ENCODE assay signal across 26 cellular contexts in genomic region chr6:38375341-38375740, GRCh38.
"Had no signal": no experiment of that assay in that cellular context is flagged by ENCODE, and none has a peak within 500 bp of the region (broad histone marks: within the 10 kb centered on the region; RNA-seq: fewer than 3 reads in every experiment).

No MANE protein-coding gene starts in this region.

- H3K4me1 Mint-ChIP-seq: stimulated activated effector memory CD8-positive, alpha-beta T cell treated with anti-CD3 and anti-CD28 coated beads, Interleukin-12 subunit alpha, Interleukin-12 subunit beta, amount 100 ng/mL, for 72 hours had no signal

- DNase-seq: colonic mucosa; effector CD8-positive, alpha-beta T cell; endodermal cell; foreskin keratinocyte; glutamatergic neuron; heart right ventricle; hippocampal formation; islet precursor cell; left ventricle myocardium superior; lower lobe of right lung; mucosa of descending colon; naive B cell; right lobe of liver; stimulated activated CD4-positive, alpha-beta T cell treated with anti-CD3 and anti-CD28 coated beads, Interleukin-2, amount 100 ng/mL, for 24 hours; stimulated activated CD4-positive, alpha-beta T cell treated with anti-CD3 and anti-CD28 coated beads, Interleukin-4, amount 100 ng/mL, for 24 hours; stimulated activated naive CD4-positive, alpha-beta T cell treated with Interleukin-2 at 50 U/mL for 16 hours; substantia nigra; testis; tibial artery had no signal

- H3K4me3 Mint-ChIP-seq: dendritic cell treated with granulocyte-macrophage colony-stimulating factor and Interleukin-4, amounts not matched to agents 40 ng/mL and 50 ng/mL, for 4 days; endodermal cell; naive B cell; natural killer cell treated with Interleukin-12 subunit alpha and Interleukin-12 subunit beta and Interleukin-15 and Interleukin-18, amount 100 ng/mL, for 72 hours; neural crest cell; stimulated activated effector memory CD8-positive, alpha-beta T cell treated with anti-CD3 and anti-CD28 coated beads, Interleukin-12 subunit alpha, Interleukin-12 subunit beta, amount 100 ng/mL, for 72 hours; type B pancreatic cell had no signal

- H3K36me3 Mint-ChIP-seq: naive B cell; natural killer cell treated with Interleukin-12 subunit alpha and Interleukin-12 subunit beta and Interleukin-15 and Interleukin-18, amount 100 ng/mL, for 72 hours; stimulated activated effector memory CD8-positive, alpha-beta T cell treated with anti-CD3 and anti-CD28 coated beads, Interleukin-12 subunit alpha, Interleukin-12 subunit beta, amount 100 ng/mL, for 72 hours; type B pancreatic cell had no signal

- H3K27ac Mint-ChIP-seq: dendritic cell treated with granulocyte-macrophage colony-stimulating factor and Interleukin-4, amounts not matched to agents 40 ng/mL and 50 ng/mL, for 4 days; endodermal cell; natural killer cell treated with Interleukin-12 subunit alpha and Interleukin-12 subunit beta and Interleukin-15 and Interleukin-18, amount 100 ng/mL, for 72 hours; progenitor cell of endocrine pancreas; stimulated activated effector memory CD8-positive, alpha-beta T cell treated with anti-CD3 and anti-CD28 coated beads, Interleukin-12 subunit alpha, Interleukin-12 subunit beta, amount 100 ng/mL, for 72 hours; type B pancreatic cell had no signal

- H3K27me3 Mint-ChIP-seq: dendritic cell treated with granulocyte-macrophage colony-stimulating factor and Interleukin-4, amounts not matched to agents 40 ng/mL and 50 ng/mL, for 4 days; naive B cell; natural killer cell treated with Interleukin-12 subunit alpha and Interleukin-12 subunit beta and Interleukin-15 and Interleukin-18, amount 100 ng/mL, for 72 hours; progenitor cell of endocrine pancreas; type B pancreatic cell had no signal

- ATAC-seq: esophagus mucosa; foreskin keratinocyte; heart right ventricle; lower lobe of right lung; mucosa of descending colon; natural killer cell treated with Interleukin-12 subunit alpha and Interleukin-12 subunit beta and Interleukin-15 and Interleukin-18, amount 100 ng/mL, for 72 hours; right lobe of liver; stimulated activated effector memory CD8-positive, alpha-beta T cell treated with anti-CD3 and anti-CD28 coated beads, Interleukin-12 subunit alpha, Interleukin-12 subunit beta, amount 100 ng/mL, for 72 hours had no signal

- H3K9me3 Mint-ChIP-seq: dendritic cell treated with granulocyte-macrophage colony-stimulating factor and Interleukin-4, amounts not matched to agents 40 ng/mL and 50 ng/mL, for 4 days; endodermal cell; naive B cell; natural killer cell treated with Interleukin-12 subunit alpha and Interleukin-12 subunit beta and Interleukin-15 and Interleukin-18, amount 100 ng/mL, for 72 hours; neural crest cell; stimulated activated effector memory CD8-positive, alpha-beta T cell treated with anti-CD3 and anti-CD28 coated beads, Interleukin-12 subunit alpha, Interleukin-12 subunit beta, amount 100 ng/mL, for 72 hours; type B pancreatic cell had no signal
